In genomic region chr5:167104351-167104750, GRCh38 we compare ENCODE assay signal across 22 cellular contexts.
"Had no signal": no experiment of that assay in that cellular context is flagged by ENCODE, and none has a peak within 500 bp of the region (broad histone marks: within the 10 kb centered on the region; RNA-seq: fewer than 3 reads in every experiment).

No MANE protein-coding gene starts in this region.

- DNase-seq: Kasumi-1, MV-4-11, NCI-H1048, NCI-H1105, NCI-H146, NCI-H1694 treated with DMSO at 0.1 percent for 48 hours, NCI-H1930, NCI-H2171 treated with DMSO at 0.1 percent for 48 hours, NCI-H345, NCI-H446 treated with DMSO at 0.1 percent for 48 hours, NCI-H510A treated with DMSO at 0.1 percent for 48 hours, NCI-H774, PC-9, Peyer's patch, Right ventricle myocardium superior, SJCRH30, T-helper 2 cell had no signal

- H3K36me3 ChIP-seq: Peyer's patch, SJCRH30 had no signal

- H3K9me3 ChIP-seq: Peyer's patch, SJCRH30 had no signal

- H3K27me3 ChIP-seq: Peyer's patch, SJCRH30 had no signal

- H3K27ac Mint-ChIP-seq: IgD-negative memory B cell had no signal

- H3K4me3 Mint-ChIP-seq: IgD-negative memory B cell had no signal

- H3K4me1 Mint-ChIP-seq: IgD-negative memory B cell had no signal

- H3K4me3 ChIP-seq: K562, PC-9, Peyer's patch, SJCRH30 had no signal

- H3K27ac ChIP-seq: HL-60, KMS-11, PC-9, Peyer's patch, SJCRH30 had no signal

- H3K4me1 ChIP-seq: Peyer's patch, SJCRH30 had no signal

- H3K36me3 Mint-ChIP-seq: IgD-negative memory B cell had no signal

- ATAC-seq: K562, SK-N-SH treated with all-trans-retinoic acid at 6 μM for 48 hours had no signal
